In genomic region chr1:230642263-230642959, GRCh38 we compare ENCODE assay signal across 8 cellular contexts. TPM values are rescaled to one million over a fixed set of nuclear protein-coding genes. Genes with fewer than 3 reads are reported as not detected.
A peak's percentile ranks its signal among the peaks of the same experiment; 100 is the strongest.
DNase-seq lines count a peak whose midpoint lies in the region; TF ChIP-seq lines count a peak whose summit lies in the region.

Gene COG2 (plus strand): TSS chr1:230642481. CDS start chr1:230642607, 126 bp downstream.

- H3K79me1 ChIP-seq in neuronal stem cell (ENCODE audit: low read depth, low read length): peaks cover 9% of the 10 kb centered on the region

- H2AFZ ChIP-seq in MM.1S (ENCODE audit: low read length) (peak within 1 kb of the TSS; percentile 89), neuronal stem cell (ENCODE audit: low read length) (peak within 1 kb of the TSS; percentile 90)

- peak within 1 kb of the TSS; percentile 85 for H2BK5ac ChIP-seq in neuronal stem cell (ENCODE audit: low read length)

- peak within 1 kb of the TSS; percentile 66 for H2AK5ac ChIP-seq in neuronal stem cell (ENCODE audit: low read depth, low read length)

- H3K4ac ChIP-seq in neuronal stem cell (ENCODE audit: low read length): no peak within 1 kb of the TSS

- no peak within 1 kb of the TSS for H4K91ac ChIP-seq in neuronal stem cell (ENCODE audit: low read depth, low read length, poor library complexity)

- H3K4me1 ChIP-seq in MM.1S (ENCODE audit: low read length): peaks cover 19% of the 10 kb centered on the region
- no peaks in the 10 kb centered on the region; the same call in none of the 2 replicates for H3K4me1 ChIP-seq in SJCRH30
- peaks cover 6 to 10% of the 10 kb centered on the region in 2 donors for H3K4me1 ChIP-seq in neuronal stem cell (ENCODE audit: control insufficient read depth in 2 of 2, insufficient read depth in 1 of 2, low read depth in 1 of 2, low read length in 2 of 2)

- peak; percentile 100 for TF ChIP-seq CTCF in MM.1S (IDR thresholded peaks at IDR 0.05; ENCODE audit: low read length)

- H3K4me2 ChIP-seq in MM.1S (ENCODE audit: low read depth, low read length) (peak within 1 kb of the TSS; percentile 93), neuronal stem cell (ENCODE audit: insufficient read depth, low read length, poor library complexity, severe bottlenecking) (peak within 1 kb of the TSS; percentile 85)

- no peaks in the 10 kb centered on the region for H3K9me2 ChIP-seq in MM.1S (replicated peaks; ENCODE audit: insufficient read depth, low read length)

- H3K36me3 ChIP-seq in MM.1S (replicated peaks; ENCODE audit: insufficient read depth, low read length) (no peaks in the 10 kb centered on the region), SJCRH30 (no peaks in the 10 kb centered on the region), neuronal stem cell (replicated peaks in 1 of 2; ENCODE audit: control insufficient read depth in 2 of 2, insufficient read depth in 2 of 2, low read length in 2 of 2) (peaks cover 2 to 10% of the 10 kb centered on the region in 2 donors)

- H3K79me2 ChIP-seq in MM.1S (ENCODE audit: low read length): peaks cover 50% of the 10 kb centered on the region

- H3K27me3 ChIP-seq in MM.1S (replicated peaks; ENCODE audit: insufficient read depth, low read length) (peaks cover 9% of the 10 kb centered on the region), SJCRH30 (no peaks in the 10 kb centered on the region), neuronal stem cell (ENCODE audit: control insufficient read depth in 3 of 3, insufficient read depth in 3 of 3, low read depth in 1 of 3, low read length in 3 of 3) (peaks cover 0 to 20% (median 0%) of the 10 kb centered on the region in 3 experiments)

- H3K9ac ChIP-seq in MM.1S (ENCODE audit: low read length) (peak within 1 kb of the TSS; percentile 78), neuronal stem cell (ENCODE audit: low read depth, low read length, poor library complexity) (peak within 1 kb of the TSS; percentile 97)

- peak within 1 kb of the TSS; percentile 31 for H2BK15ac ChIP-seq in neuronal stem cell (ENCODE audit: low read length)

- H3K14ac ChIP-seq in neuronal stem cell (ENCODE audit: low read length): peak within 1 kb of the TSS; percentile 9

- H3K23ac ChIP-seq in neuronal stem cell (ENCODE audit: low read depth, low read length, poor library complexity): peak within 1 kb of the TSS; percentile 85

- no peaks in the 10 kb centered on the region for H3K9me3 ChIP-seq in MM.1S (replicated peaks; ENCODE audit: insufficient read depth, low read length)
- no peaks in the 10 kb centered on the region for H3K9me3 ChIP-seq in SJCRH30 (replicated peaks)
- no peaks in the 10 kb centered on the region for H3K9me3 ChIP-seq in neuronal stem cell (replicated peaks in 1 of 2; ENCODE audit: control insufficient read depth in 2 of 2, insufficient read depth in 1 of 2, low read depth in 1 of 2, low read length in 2 of 2)

- H3K4me3 ChIP-seq in MM.1S (ENCODE audit: low read length) (peak within 1 kb of the TSS; percentile 82), SJCRH30 (peak within 1 kb of the TSS; percentile 88), neuronal stem cell (ENCODE audit: low read length in 2 of 2) (peak within 1 kb of the TSS; percentile 60 to 90)

- H2BK12ac ChIP-seq in neuronal stem cell (ENCODE audit: low read length): peak within 1 kb of the TSS; percentile 52

- no peak within 1 kb of the TSS for H4K8ac ChIP-seq in neuronal stem cell (ENCODE audit: low read depth, low read length)

- DNase-seq in GM04503 (ENCODE audit: low read depth) (peak; percentile 40), HCEC 1CT (peak; percentile 93), MM.1S (peak; percentile 97), SJCRH30 (peak; percentile 92 to 95), foreskin melanocyte (peak; percentile 85), neuronal stem cell (ENCODE audit: low spot score) (peak; percentile 94), substantia nigra (lab: John Stamatoyannopoulos, UW) (peak; percentile 36 to 97 (median 90))
- DNase-seq in activated naive CD4-positive, alpha-beta T cell (lab: John Stamatoyannopoulos, UW): peak; percentile 97 to 99 (median 98)

- H2BK120ac ChIP-seq in neuronal stem cell (ENCODE audit: low read depth, low read length): no peak within 1 kb of the TSS

- no peaks in the 10 kb centered on the region for H4K20me1 ChIP-seq in MM.1S (ENCODE audit: insufficient read depth, low read length)

- H3K18ac ChIP-seq in neuronal stem cell (ENCODE audit: low read length): peak within 1 kb of the TSS; percentile 96

- H3K27ac ChIP-seq in MM.1S (ENCODE audit: low read length) (peak within 1 kb of the TSS; percentile 79), SJCRH30 (peak within 1 kb of the TSS; percentile 76), neuronal stem cell (replicated peaks; ENCODE audit: low read length) (peak within 1 kb of the TSS; percentile 50), substantia nigra (ENCODE audit: low read depth, low read length, poor library complexity, severe bottlenecking) (peak within 1 kb of the TSS; percentile 79)

- peaks cover 21% of the 10 kb centered on the region for H3F3A ChIP-seq in MM.1S (ENCODE audit: insufficient read depth, low read length)

- no CpG with 5 or more reads among the region's 62 CpGs for WGBS in neuronal stem cell (ENCODE audit: extremely low coverage in 2 of 2, insufficient read length in 2 of 2, insufficient replicate concordance in 1 of 2), 2 donors

RNA-seq across cellular contexts. Expression of gene COG2, which starts in this region (rescaled TPM):
- total RNA-seq in SJCRH30 (2014; rRNA removed; shearing (Covaris generic)): 42.9 and 45.0 TPM in 2 replicates
- polyA plus RNA-seq in neuronal stem cell (2013, experiment 1 of 2): 18.8 TPM
- 18.5 TPM for polyA plus RNA-seq in neuronal stem cell (2013, experiment 2 of 2)

Comparison
In these comparisons a context has a peak if more than half of its experiments do, and no peak if none do; other contexts are left out.
1. Peak in every context shown above with its lines: DNase-seq, H3K4me3 ChIP-seq and H3K27ac ChIP-seq.
2. DNase-seq: peak in every context shown above with its lines; median percentile 98 in activated naive CD4-positive, alpha-beta T cell; 97 in MM.1S; 94 in neuronal stem cell; 94 in SJCRH30; 93 in HCEC 1CT; 90 in substantia nigra; 85 in foreskin melanocyte; 40 in GM04503.